In the genomic region with DNA sequence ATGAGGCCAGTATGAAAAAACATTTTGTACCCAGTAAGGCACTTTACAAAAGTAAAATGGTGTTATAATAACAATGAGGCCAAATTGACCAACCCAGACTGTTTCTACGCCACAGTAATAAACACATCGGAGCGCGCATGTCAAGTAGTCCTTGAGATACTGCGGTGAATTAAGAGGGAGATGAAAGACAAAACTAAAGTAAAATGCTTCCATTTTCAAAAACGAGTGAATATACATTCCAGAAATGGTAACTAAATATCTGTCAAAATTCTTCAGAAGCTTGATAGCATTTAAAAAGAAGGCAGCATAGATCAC, we compare ENCODE assay signal across 19 cellular contexts. TPM values are rescaled to one million over a fixed set of nuclear protein-coding genes. Genes with fewer than 3 reads are reported as not detected.
DNase-seq lines count a peak whose midpoint lies in the region; ATAC-seq, FAIRE-seq and TF ChIP-seq lines count a peak whose summit lies in the region.
"Had no signal": no experiment of that assay in that cellular context is flagged by ENCODE, and none has a peak within 500 bp of the region (broad histone marks: within the 10 kb centered on the region; RNA-seq: fewer than 3 reads in every experiment).

No MANE protein-coding gene starts in this region.

- no peaks in the 10 kb centered on the region for H3K9me2 ChIP-seq in GM23338 (ENCODE audit: insufficient read depth)

- no peak for TF ChIP-seq POLR2A in HepG2 (IDR thresholded peaks at IDR 0.05; ENCODE audit: insufficient read depth in 1 of 2, low read depth in 2 of 2, low read length in 2 of 2)

- no peaks in the 10 kb centered on the region for H3K9me3 ChIP-seq in CD4-positive, alpha-beta memory T cell (ENCODE audit: control insufficient read depth in 1 of 2, low read length in 2 of 2)
- no peaks in the 10 kb centered on the region for H3K9me3 ChIP-seq in HepG2 (ENCODE audit: low read length)
- H3K9me3 ChIP-seq: breast epithelium, heart right ventricle, mucosa of descending colon, tibial nerve had no signal

- no peak overlapping the region for H3K4me3 ChIP-seq in CD4-positive, alpha-beta memory T cell (ENCODE audit: low read length in 2 of 2)
- H3K4me3 ChIP-seq in GM23338 (peak overlapping the region; percentile 56), HepG2 (replicated peaks in 1 of 3; ENCODE audit: insufficient read depth in 1 of 3, low read depth in 2 of 3, low read length in 3 of 3) (no peak overlapping the region; a peak in 1 of 6 replicates)
- H3K4me3 ChIP-seq: mucosa of descending colon, SK-N-MC had no signal

- peaks cover 36 to 48% of the 10 kb centered on the region in 2 donors for H3K36me3 Mint-ChIP-seq in CD4-positive, alpha-beta memory T cell
- peaks cover 5% of the 10 kb centered on the region; the same call in 1 of the 3 replicates for H3K36me3 Mint-ChIP-seq in GM23338 (ENCODE audit: low read depth)
- no peaks in the 10 kb centered on the region for H3K36me3 Mint-ChIP-seq in WTC11
- H3K36me3 Mint-ChIP-seq in activated T-cell treated with anti-CD3 and anti-CD28 coated beads, Interleukin-2, amount 50 U/mL, for 72 hours (ENCODE audit: insufficient read depth in 2 of 2): peaks cover 0 to 5% of the 10 kb centered on the region in 2 donors
- H3K36me3 Mint-ChIP-seq: activated naive CD4-positive, alpha-beta T cell treated with anti-CD3 and anti-CD28 coated beads, Interleukin-2, amount 50 U/mL, for 72 hours had no signal

- ATAC-seq in GM23338 (no peak), WTC11 (no peak), HepG2 (no peak), GM19035 (IDR thresholded peaks at IDR 0.05; ENCODE audit: unreplicated experiment) (no peak)
- no peak for ATAC-seq in activated T-cell treated with anti-CD3 and anti-CD28 coated beads, Interleukin-2, amount 50 U/mL, for 72 hours (replicated peaks in 1 of 2)

- H3K27ac ChIP-seq in CD4-positive, alpha-beta memory T cell (ENCODE audit: low read depth, low read length): no peak overlapping the region
- peak overlapping the region; percentile 57; the same call in 1 of the 2 replicates for H3K27ac ChIP-seq in GM23338 (ENCODE audit: low read depth)
- H3K27ac ChIP-seq in HepG2 (ENCODE audit: extremely low read length, insufficient read depth, low read length): peak overlapping the region; percentile 56
- H3K27ac ChIP-seq: SK-N-MC had no signal

- in situ Hi-C loops in HepG2 (cut with HindIII; ENCODE audit: extremely low pct_ligation_motif_present, low pct_unique_long_range_greater_than_20kb): no loop called here

- H3K4me1 Mint-ChIP-seq in CD4-positive, alpha-beta memory T cell: peaks cover 23 to 35% (median 26%) of the 10 kb centered on the region in 4 donors
- H3K4me1 Mint-ChIP-seq in GM23338 (peaks cover 26% of the 10 kb centered on the region), WTC11 (peaks cover 24% of the 10 kb centered on the region)
- peaks cover 30% of the 10 kb centered on the region for H3K4me1 Mint-ChIP-seq in activated T-cell treated with anti-CD3 and anti-CD28 coated beads, Interleukin-2, amount 50 U/mL, for 72 hours (ENCODE audit: low read depth)

- H3K27me3 ChIP-seq in CD4-positive, alpha-beta memory T cell (ENCODE audit: insufficient read depth, low read length): no peaks in the 10 kb centered on the region
- H3K27me3 ChIP-seq in GM23338 (ENCODE audit: insufficient read depth) (peaks cover 5% of the 10 kb centered on the region; the same call in 1 of the 2 replicates), HepG2 (ENCODE audit: control insufficient read depth in 1 of 2, insufficient read depth in 2 of 2, low read length in 2 of 2) (no peaks in the 10 kb centered on the region)
- H3K27me3 ChIP-seq: breast epithelium, heart right ventricle, tibial nerve had no signal

- TF ChIP-seq RAD21 in HepG2 (CRISPR knock-in tag; IDR thresholded peaks at IDR 0.05): no peak

- H3K36me3 ChIP-seq in CD4-positive, alpha-beta memory T cell (ENCODE audit: insufficient read depth, low read length): peaks cover 17% of the 10 kb centered on the region
- H3K36me3 ChIP-seq in GM23338 (ENCODE audit: insufficient read depth) (no peaks in the 10 kb centered on the region), HepG2 (replicated peaks in 1 of 2; ENCODE audit: control insufficient read depth in 1 of 2, insufficient read depth in 2 of 2, low read length in 2 of 2) (peaks cover 0 to 4% of the 10 kb centered on the region in 2 experiments; a peak in 1 of 5 replicates)
- H3K36me3 ChIP-seq: breast epithelium had no signal

- POLR2A ChIA-PET in CD4-positive, alpha-beta memory T cell (lab: Charles Lee; ENCODE audit: partially characterized antibody): interaction anchor here (0.9 to 1.7 kb wide), 3 partner anchors 15 to 19 kb away, joined by 4 to 6 read pairs (median 4); a partner anchor contains a TSS
- POLR2A ChIA-PET in WTC11 (lab: Charles Lee) (interaction anchor here (0.9 to 1.8 kb wide), 3 partner anchors 19 to 130 kb away, joined by 3 to 9 read pairs (median 6); a partner anchor contains a TSS), HepG2 (lab: Yijun Ruan, JAX) (interaction anchor here (1.0 to 1.2 kb wide), 2 partner anchors 19 to 154 kb away, joined by 3 read pairs; a partner anchor contains a TSS)

- H3K27me3 Mint-ChIP-seq in CD4-positive, alpha-beta memory T cell: no peaks in the 10 kb centered on the region
- H3K27me3 Mint-ChIP-seq in GM23338 (ENCODE audit: insufficient read depth, low read depth, poor library complexity) (peaks cover 12% of the 10 kb centered on the region), WTC11 (ENCODE audit: low read depth) (peaks cover 7% of the 10 kb centered on the region)
- no peaks in the 10 kb centered on the region for H3K27me3 Mint-ChIP-seq in activated T-cell treated with anti-CD3 and anti-CD28 coated beads, Interleukin-2, amount 50 U/mL, for 72 hours (ENCODE audit: low read depth)
- H3K27me3 Mint-ChIP-seq: activated T-cell treated with anti-CD3 and anti-CD28 coated beads, Interleukin-2, amount 50 U/mL, for 24 hours had no signal

- CTCF ChIA-PET in CD4-positive, alpha-beta memory T cell (lab: Charles Lee; ENCODE audit: partially characterized antibody): interaction anchor here (1.6 kb wide), 1 partner anchor 14 kb away, joined by 7 read pairs; no protein-coding TSS in a partner anchor
- CTCF ChIA-PET in WTC11 (lab: Charles Lee) (interaction anchor here (0.9 to 1.7 kb wide), 4 partner anchors 15 to 241 kb away, joined by 3 to 6 read pairs (median 4); no protein-coding TSS in a partner anchor), HepG2 (lab: Yijun Ruan, JAX; ENCODE audit: low intra/inter-chr PET ratio, low total read pairs) (no interaction called here)

- no peak for DNase-seq in CD4-positive, alpha-beta memory T cell
- no peak for DNase-seq in GM23338 (ENCODE audit: low spot score)
- no peak for DNase-seq in WTC11 (ENCODE audit: low spot score)
- no peak for DNase-seq in HepG2 (ENCODE audit: low spot score)
- DNase-seq in RCC 7860 (ENCODE audit: low spot score): no peak
- DNase-seq in activated T-cell treated with anti-CD3 and anti-CD28 coated beads, Interleukin-2, amount 50 U/mL, for 72 hours: no peak
- no peak for DNase-seq in NOMO-1 (lab: John Stamatoyannopoulos, UW; ENCODE audit: unreplicated experiment in 2 of 2)
- DNase-seq: activated CD4-positive, alpha-beta T cell treated with anti-CD3 and anti-CD28 coated beads, Interleukin-2, amount 50 U/mL, for 4 hours; activated T-cell treated with anti-CD3 and anti-CD28 coated beads, Interleukin-2, amount 50 U/mL, for 24 hours; DMS 273 treated with DMSO at 0.1 percent for 48 hours; MM.1S; mucosa of descending colon; NCI-H2171 treated with DMSO at 0.1 percent for 48 hours had no signal

- TF ChIP-seq CTCF in GM23338 (conservative IDR thresholded peaks at IDR 0.05; ENCODE audit: low read depth in 2 of 2) (no peak), WTC11 (IDR thresholded peaks at IDR 0.05) (no peak), HepG2 (CRISPR knock-in tag; IDR thresholded peaks at IDR 0.05) (no peak)

- FAIRE-seq in HepG2 (lab: Jason Lieb, UNC): no peak
- no peak for FAIRE-seq in RCC 7860 (lab: Jason Lieb, UNC)

- no peaks in the 10 kb centered on the region for H3K9me3 Mint-ChIP-seq in CD4-positive, alpha-beta memory T cell
- H3K9me3 Mint-ChIP-seq in GM23338 (no peaks in the 10 kb centered on the region), WTC11 (no peaks in the 10 kb centered on the region)
- no peaks in the 10 kb centered on the region for H3K9me3 Mint-ChIP-seq in activated T-cell treated with anti-CD3 and anti-CD28 coated beads, Interleukin-2, amount 50 U/mL, for 72 hours
- H3K9me3 Mint-ChIP-seq: activated naive CD4-positive, alpha-beta T cell treated with anti-CD3 and anti-CD28 coated beads, Interleukin-2, amount 50 U/mL, for 72 hours; activated T-cell treated with anti-CD3 and anti-CD28 coated beads, Interleukin-2, amount 50 U/mL, for 24 hours had no signal

- H3K9ac ChIP-seq in HepG2 (ENCODE audit: insufficient read depth, low read depth, low read length): no peak overlapping the region

- H3K4me2 ChIP-seq in GM23338: peak overlapping the region; percentile 78
- H3K4me2 ChIP-seq in HepG2 (ENCODE audit: low read depth, low read length): peak overlapping the region; percentile 47

- peak overlapping the region in 4 of 7 donors; percentile 1 to 61 (median 36) for H3K27ac Mint-ChIP-seq in CD4-positive, alpha-beta memory T cell
- peak overlapping the region; percentile 9; the same call in 1 of the 2 replicates for H3K27ac Mint-ChIP-seq in GM23338
- H3K27ac Mint-ChIP-seq in WTC11: 0 out of 2 replicates have a peak overlapping the region, but pooled peaks have one; percentile 28
- H3K27ac Mint-ChIP-seq in activated T-cell treated with anti-CD3 and anti-CD28 coated beads, Interleukin-2, amount 50 U/mL, for 72 hours: no peak overlapping the region

- peak overlapping the region in 1 of 8 donors; percentile 29 for H3K4me3 Mint-ChIP-seq in CD4-positive, alpha-beta memory T cell
- peak overlapping the region; percentile 72; the same call in 2 of the 3 replicates for H3K4me3 Mint-ChIP-seq in GM23338
- peak overlapping the region; percentile 82 for H3K4me3 Mint-ChIP-seq in WTC11
- H3K4me3 Mint-ChIP-seq in activated T-cell treated with anti-CD3 and anti-CD28 coated beads, Interleukin-2, amount 50 U/mL, for 72 hours: peak overlapping the region in 1 of 2 donors; percentile 80

- H3K79me2 ChIP-seq in GM23338 (replicated peaks; ENCODE audit: insufficient read depth) (no peaks in the 10 kb centered on the region), HepG2 (ENCODE audit: insufficient read depth, low read length) (no peaks in the 10 kb centered on the region)

- intact Hi-C loops in CD4-positive, alpha-beta memory T cell (cut with micrococcal nuclease): no loop called here
- intact Hi-C loops in HepG2 (cut with micrococcal nuclease; ENCODE audit: unreplicated experiment): no loop called here

- no peaks in the 10 kb centered on the region for H3K4me1 ChIP-seq in CD4-positive, alpha-beta memory T cell (ENCODE audit: insufficient read depth, low read length)
- peaks cover 17% of the 10 kb centered on the region for H3K4me1 ChIP-seq in GM23338 (ENCODE audit: insufficient read depth)
- peaks cover 26% of the 10 kb centered on the region for H3K4me1 ChIP-seq in HepG2 (ENCODE audit: insufficient read depth, low read length)

- H4K20me1 ChIP-seq in GM23338 (replicated peaks; ENCODE audit: insufficient read depth) (no peaks in the 10 kb centered on the region), HepG2 (ENCODE audit: insufficient read depth, low read length) (no peaks in the 10 kb centered on the region)

- H3F3A ChIP-seq in GM23338 (replicated peaks; ENCODE audit: low read depth): no peaks in the 10 kb centered on the region

- WGBS in HepG2 (ENCODE audit: low lambda C conversion rate): 93% methylated on average over 6 of the region's 6 CpGs

- TF ChIP-seq EP300 in HepG2 (IDR thresholded peaks at IDR 0.05; ENCODE audit: low read depth in 2 of 2, low read length in 2 of 2) (no peak), HepG2 (CRISPR knock-in tag; IDR thresholded peaks at IDR 0.05; ENCODE audit: borderline replicate concordance) (no peak)

- BruUV-seq in HepG2 (replicated peaks; lab: Mats Ljungman, UMichigan): no TSS peak

- H2AFZ ChIP-seq in GM23338 (peak overlapping the region; percentile 63), HepG2 (ENCODE audit: low read length) (no peak overlapping the region)

RNA-seq across cellular contexts. Expression of a gene that starts 19.0 kb away (rescaled TPM):
- total RNA-seq in CD4-positive, alpha-beta memory T cell: 10 to 100 TPM; 51.6 to 51.9 TPM
- 10 to 100 TPM; 43.3 to 80.1 TPM for polyA plus RNA-seq in CD4-positive, alpha-beta memory T cell
- total RNA-seq in GM23338 (2014; rRNA removed; shearing (Covaris generic)): 3.0 and 4.1 TPM in 2 replicates
- polyA plus RNA-seq in GM23338 (2016; fragmentation: Nextera tagmentation; extraction: Ambion mirVana): 1.8 and 3.3 TPM in 2 replicates
- total RNA-seq in WTC11 (2021): 3.8 to 5.3 TPM (median 3.8 TPM) in 3 replicates
- 11.8 and 13.2 TPM in 2 replicates for total RNA-seq in HepG2 (2016; rRNA removed; fragmentation: Illumina TruSeq; extraction: Trizol)
- 3.8 and 4.6 TPM in 2 replicates for total RNA-seq in HepG2 (2016; cell fraction: cytosol; rRNA removed; fragmentation: Illumina TruSeq; extraction: Trizol; ENCODE audit: low read depth)
- 11.6 and 12.8 TPM in 2 replicates for total RNA-seq in HepG2 (2016; cell fraction: insoluble cytoplasmic fraction; rRNA removed; fragmentation: Illumina TruSeq; extraction: Trizol)
- 8.3 and 8.8 TPM in 2 replicates for total RNA-seq in HepG2 (2016; cell fraction: membrane; rRNA removed; fragmentation: Illumina TruSeq; extraction: Trizol)
- 13.1 and 18.3 TPM in 2 replicates for total RNA-seq in HepG2 (2016; cell fraction: nucleus; rRNA removed; fragmentation: Illumina TruSeq; extraction: Trizol)
- polyA plus RNA-seq in HepG2 (2011; rRNA removed): 30.4 and 34.5 TPM in 2 replicates
- 15.0 and 21.1 TPM in 2 replicates for polyA plus RNA-seq in HepG2 (2011; cell fraction: cytosol; rRNA removed)
- 27.0 and 36.1 TPM in 2 replicates for polyA plus RNA-seq in HepG2 (2011; cell fraction: nucleus; rRNA removed)
- polyA plus RNA-seq in HepG2 (2012): 30.9 and 33.4 TPM in 2 replicates
- 3.5 and 4.7 TPM in 2 replicates for polyA plus RNA-seq in HepG2 (2016; cell fraction: cytosol; fragmentation: Illumina TruSeq; extraction: Trizol; ENCODE audit: low read depth)
- 13.1 and 14.1 TPM in 2 replicates for polyA plus RNA-seq in HepG2 (2016; cell fraction: insoluble cytoplasmic fraction; fragmentation: Illumina TruSeq; extraction: Trizol; ENCODE audit: low read depth)
- polyA plus RNA-seq in HepG2 (2016; cell fraction: membrane; fragmentation: Illumina TruSeq; extraction: Trizol; ENCODE audit: low read depth): 9.2 and 9.4 TPM in 2 replicates
- polyA plus RNA-seq in HepG2 (2016; cell fraction: nucleus; fragmentation: Illumina TruSeq; extraction: Trizol; ENCODE audit: insufficient read depth, low read depth): 29.5 and 35.4 TPM in 2 replicates
- 8.4 TPM in 1 of 2 replicates, not detected in the other for polyA minus RNA-seq in HepG2 (2011; rRNA and poly(A)+ RNA removed; ENCODE audit: low replicate concordance)
- polyA minus RNA-seq in HepG2 (2011; cell fraction: cytosol; rRNA and poly(A)+ RNA removed): 11.7 and 12.8 TPM in 2 replicates
- polyA minus RNA-seq in HepG2 (2011; cell fraction: nucleus; rRNA and poly(A)+ RNA removed): 45.6 and 48.0 TPM in 2 replicates
- 10 to 100 TPM; 38.4 to 51.5 TPM for total RNA-seq in activated T-cell treated with anti-CD3 and anti-CD28 coated beads, Interleukin-2, amount 50 U/mL, for 72 hours
